7 cellular contexts compared by ENCODE assay signal in the genomic region with DNA sequence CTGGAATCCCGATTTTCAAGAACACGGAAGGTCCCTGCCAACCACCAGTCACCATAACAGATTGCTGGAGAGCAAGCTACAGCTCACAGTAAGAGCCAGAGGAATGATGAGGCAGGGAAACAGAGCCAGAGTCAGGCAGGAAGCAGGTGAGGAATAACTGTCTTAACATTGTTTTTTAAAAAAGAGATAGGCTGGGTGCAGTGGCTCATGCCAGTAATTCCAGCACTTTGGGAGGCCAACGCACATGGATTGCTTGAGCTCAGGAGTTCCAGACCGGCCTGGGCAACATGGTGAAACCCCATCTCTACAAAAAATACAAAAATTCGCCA. TPM values are rescaled to one million over a fixed set of nuclear protein-coding genes. Genes with fewer than 3 reads are reported as not detected.
DNase-seq lines count a peak whose midpoint lies in the region; ATAC-seq and TF ChIP-seq lines count a peak whose summit lies in the region.
"Had no signal": no experiment of that assay in that cellular context is flagged by ENCODE, and none has a peak within 500 bp of the region (broad histone marks: within the 10 kb centered on the region; RNA-seq: fewer than 3 reads in every experiment).

No MANE protein-coding gene starts in this region.

- H3K36me3 ChIP-seq in stomach: peaks cover 24 to 64% (median 54%) of the 10 kb centered on the region in 4 donors

- no peaks in the 10 kb centered on the region for H3K9me3 Mint-ChIP-seq in T-helper 2 cell treated with Interferon-gamma antibody and Interleukin-4, amounts not matched to agents 5 μg/mL and 100 μg/mL, for 36 hours
- no peaks in the 10 kb centered on the region for H3K9me3 Mint-ChIP-seq in dendritic cell treated with granulocyte-macrophage colony-stimulating factor and Interleukin-4, amounts not matched to agents 40 ng/mL and 50 ng/mL, for 4 days

- no peak for ATAC-seq in GM21619 (IDR thresholded peaks at IDR 0.05; ENCODE audit: unreplicated experiment)

- TF ChIP-seq CTCF in stomach (IDR thresholded peaks at IDR 0.05): no peak

- peak overlapping the region; percentile 75 for H3K27ac Mint-ChIP-seq in T-helper 2 cell treated with Interferon-gamma antibody and Interleukin-4, amounts not matched to agents 5 μg/mL and 100 μg/mL, for 36 hours
- peak overlapping the region; percentile 85 for H3K27ac Mint-ChIP-seq in dendritic cell treated with granulocyte-macrophage colony-stimulating factor and Interleukin-4, amounts not matched to agents 40 ng/mL and 50 ng/mL, for 4 days

- no peak for DNase-seq in T-helper 2 cell treated with Interferon-gamma antibody and Interleukin-4, amounts not matched to agents 5 μg/mL and 100 μg/mL, for 36 hours (ENCODE audit: low spot score)
- DNase-seq in T-helper 2 cell (no peak), stomach (no peak), D341Med (ENCODE audit: low spot score) (no peak)
- DNase-seq: 8988T had no signal

- H3K27ac ChIP-seq in stomach: peak overlapping the region; percentile 63 to 94 (median 86)

- H3K27me3 Mint-ChIP-seq in T-helper 2 cell treated with Interferon-gamma antibody and Interleukin-4, amounts not matched to agents 5 μg/mL and 100 μg/mL, for 36 hours (ENCODE audit: low read depth): no peaks in the 10 kb centered on the region
- no peaks in the 10 kb centered on the region for H3K27me3 Mint-ChIP-seq in dendritic cell treated with granulocyte-macrophage colony-stimulating factor and Interleukin-4, amounts not matched to agents 40 ng/mL and 50 ng/mL, for 4 days

- no peaks in the 10 kb centered on the region for H3K9me3 ChIP-seq in stomach

- TF ChIP-seq POLR2A in stomach (IDR thresholded peaks at IDR 0.05): no peak

- H3K4me3 ChIP-seq in stomach: no peak overlapping the region

- H3K4me1 Mint-ChIP-seq in T-helper 2 cell treated with Interferon-gamma antibody and Interleukin-4, amounts not matched to agents 5 μg/mL and 100 μg/mL, for 36 hours (ENCODE audit: low read depth): peaks cover 72% of the 10 kb centered on the region
- peaks cover 74% of the 10 kb centered on the region for H3K4me1 Mint-ChIP-seq in dendritic cell treated with granulocyte-macrophage colony-stimulating factor and Interleukin-4, amounts not matched to agents 40 ng/mL and 50 ng/mL, for 4 days (ENCODE audit: low read depth)

- H3K4me3 Mint-ChIP-seq in T-helper 2 cell treated with Interferon-gamma antibody and Interleukin-4, amounts not matched to agents 5 μg/mL and 100 μg/mL, for 36 hours: peak overlapping the region; percentile 40
- H3K4me3 Mint-ChIP-seq in dendritic cell treated with granulocyte-macrophage colony-stimulating factor and Interleukin-4, amounts not matched to agents 40 ng/mL and 50 ng/mL, for 4 days: peak overlapping the region; percentile 59

- 55 to 71% (median 70%) methylated on average over 5 of the region's 5 CpGs for WGBS in stomach, 5 donors

- TF ChIP-seq EP300 in stomach (IDR thresholded peaks at IDR 0.05): no peak

- H3K27me3 ChIP-seq in stomach: no peaks in the 10 kb centered on the region

- intact Hi-C loops in dendritic cell treated with granulocyte-macrophage colony-stimulating factor and Interleukin-4, amounts not matched to agents 40 ng/mL and 50 ng/mL, for 4 days (cut with micrococcal nuclease): loop anchor here (1.0 kb wide), 1 partner anchor 13 kb away; the partner anchor contains the start of gene CASTOR1
- intact Hi-C loops in stomach (cut with DNase I; ENCODE audit: low total_unique reads): no loop called here

- peaks cover 58% of the 10 kb centered on the region for H3K36me3 Mint-ChIP-seq in T-helper 2 cell treated with Interferon-gamma antibody and Interleukin-4, amounts not matched to agents 5 μg/mL and 100 μg/mL, for 36 hours (ENCODE audit: low read depth)
- peaks cover 70% of the 10 kb centered on the region for H3K36me3 Mint-ChIP-seq in dendritic cell treated with granulocyte-macrophage colony-stimulating factor and Interleukin-4, amounts not matched to agents 40 ng/mL and 50 ng/mL, for 4 days (ENCODE audit: low read depth)

- peaks cover 77 to 100% (median 92%) of the 10 kb centered on the region in 4 donors for H3K4me1 ChIP-seq in stomach

RNA-seq across cellular contexts. Expression of gene CASTOR1, which starts 13.5 kb away (rescaled TPM):
- 10 to 100 TPM in 1 of 5 donors, 1 to 10 TPM in 4; 1.2 to 57.8 (median 3.7) TPM for total RNA-seq in stomach
- 10 to 100 TPM in 1 of 3 donors, 1 to 10 TPM in 2; 6.6 to 17.0 (median 7.3) TPM for polyA plus RNA-seq in stomach

RNA-seq across cellular contexts. Expression of gene TBC1D10A, which starts 24.0 kb away (rescaled TPM):
- 10 to 100 TPM in 3 of 5 donors, 1 to 10 TPM in 2; 2.2 to 23.2 (median 16.3) TPM for total RNA-seq in stomach
- 10 to 100 TPM; 14.2 to 24.5 (median 20.3) TPM for polyA plus RNA-seq in stomach

RNA-seq across cellular contexts. Expression of gene OSM, which starts 36.1 kb away (rescaled TPM):
- 1 to 10 TPM in 1 of 5 donors, not detected in 4; 1.3 TPM for total RNA-seq in stomach
- 10 to 100 TPM in 1 of 3 donors, 1 to 10 TPM in 1, under 1 TPM in 1; 0.33 to 22.7 (median 1.1) TPM for polyA plus RNA-seq in stomach

RNA-seq across cellular contexts. Expression of gene SF3A1, which starts 53.9 kb away (rescaled TPM):
- 100 to 1,000 TPM in 1 of 5 donors, 10 to 100 TPM in 4; 30.3 to 316 (median 38.8) TPM for total RNA-seq in stomach
- polyA plus RNA-seq in stomach: 10 to 100 TPM; 13.6 to 15.6 (median 15.0) TPM

RNA-seq across cellular contexts. Expression of gene CCDC157, which starts 54.0 kb away (rescaled TPM):
- total RNA-seq in stomach: 1 to 10 TPM in 3 of 5 donors, under 1 TPM in 1, not detected in 1; 0.73 to 9.0 (median 3.0) TPM
- 1 to 10 TPM; 1.7 to 3.7 (median 1.9) TPM for polyA plus RNA-seq in stomach
